12 cellular contexts compared by ENCODE assay signal in the genomic region with DNA sequence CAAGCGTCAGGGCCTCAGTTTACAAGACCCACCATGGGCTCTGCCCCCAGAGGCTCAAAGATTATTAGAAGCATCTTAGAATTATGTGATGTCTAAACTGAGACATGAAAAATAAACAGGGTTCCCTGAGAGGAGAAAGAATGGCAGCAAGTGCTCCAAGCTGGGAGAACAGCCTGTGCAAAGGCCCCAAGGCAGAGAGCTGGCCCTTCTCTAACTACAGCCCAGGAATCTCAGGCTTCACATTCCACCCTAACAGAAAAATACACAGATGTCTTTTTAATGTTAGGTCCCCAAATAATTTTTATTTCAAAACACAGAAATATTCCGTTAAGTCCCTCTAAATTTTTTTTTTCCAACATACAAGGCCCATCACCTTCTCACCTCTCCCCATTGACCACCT. TPM values are rescaled to one million over a fixed set of nuclear protein-coding genes. Genes with fewer than 3 reads are reported as not detected.
DNase-seq lines count a peak whose midpoint lies in the region; ATAC-seq and TF ChIP-seq lines count a peak whose summit lies in the region.
"Had no signal": no experiment of that assay in that cellular context is flagged by ENCODE, and none has a peak within 500 bp of the region (broad histone marks: within the 10 kb centered on the region; RNA-seq: fewer than 3 reads in every experiment).

No MANE protein-coding gene starts in this region.

- no peak for TF ChIP-seq CTCF in gastrocnemius medialis (IDR thresholded peaks at IDR 0.05 in 4 of 5, conservative IDR thresholded peaks at IDR 0.05 in 1 of 5)

- peaks cover 20% of the 10 kb centered on the region for H3K36me3 Mint-ChIP-seq in CD4-positive, CD25-positive, alpha-beta regulatory T cell
- H3K36me3 Mint-ChIP-seq: IgD-negative memory B cell had no signal

- H3K27me3 Mint-ChIP-seq in CD4-positive, CD25-positive, alpha-beta regulatory T cell = no peaks in the 10 kb centered on the region
- H3K27me3 Mint-ChIP-seq: IgD-negative memory B cell had no signal

- in situ Hi-C loops in gastrocnemius medialis (cut with MboI; ENCODE audit: low sequenced_read_pairs in 4 of 4) = no loop called here

- H3K4me1 ChIP-seq in CD4-positive, CD25-positive, alpha-beta regulatory T cell (ENCODE audit: control insufficient read depth, insufficient read depth, low read length, poor library complexity, severe bottlenecking) = no peaks in the 10 kb centered on the region
- H3K4me1 ChIP-seq in SJCRH30 (peaks cover 11% of the 10 kb centered on the region), right cardiac atrium (ENCODE audit: control insufficient read depth, insufficient read depth, low read length) (peaks cover 20% of the 10 kb centered on the region), gastrocnemius medialis (peaks cover 58 to 64% of the 10 kb centered on the region in 2 donors)

- peaks cover 0 to 50% (median 7%) of the 10 kb centered on the region in 4 donors for H3K4me1 Mint-ChIP-seq in CD4-positive, CD25-positive, alpha-beta regulatory T cell

- no peaks in the 10 kb centered on the region for H3K27me3 ChIP-seq in CD4-positive, CD25-positive, alpha-beta regulatory T cell (ENCODE audit: control insufficient read depth, insufficient read depth, low read length)
- H3K27me3 ChIP-seq in SJCRH30 = no peaks in the 10 kb centered on the region
- H3K27me3 ChIP-seq in right cardiac atrium (ENCODE audit: control insufficient read depth, insufficient read depth) = no peaks in the 10 kb centered on the region
- no peaks in the 10 kb centered on the region for H3K27me3 ChIP-seq in gastrocnemius medialis

- ATAC-seq in CD4-positive, CD25-positive, alpha-beta regulatory T cell (ENCODE audit: low read depth in 2 of 2) = no peak
- no peak for ATAC-seq in right cardiac atrium
- no peak for ATAC-seq in gastrocnemius medialis
- no peak for ATAC-seq in HG03457 (IDR thresholded peaks at IDR 0.05; ENCODE audit: unreplicated experiment)
- no peak for ATAC-seq in GM21723 (IDR thresholded peaks at IDR 0.05; ENCODE audit: unreplicated experiment)

- intact Hi-C loops in right cardiac atrium (cut with DNase I) = no loop called here
- intact Hi-C loops in gastrocnemius medialis (cut with DNase I; ENCODE audit: low total_unique reads) = no loop called here

- no peak for TF ChIP-seq POLR2A in gastrocnemius medialis (IDR thresholded peaks at IDR 0.05)

- 96% methylated on average over 2 of the region's 2 CpGs for WGBS in right cardiac atrium

- no peak overlapping the region for H3K4me3 ChIP-seq in CD4-positive, CD25-positive, alpha-beta regulatory T cell (ENCODE audit: low read depth, low read length)
- H3K4me3 ChIP-seq in SJCRH30 (no peak overlapping the region), right cardiac atrium (ENCODE audit: low read length) (no peak overlapping the region), gastrocnemius medialis (no peak overlapping the region)

- DNase-seq in CD4-positive, CD25-positive, alpha-beta regulatory T cell = no peak
- no peak for DNase-seq in SJCRH30
- DNase-seq in right cardiac atrium = no peak
- no peak for DNase-seq in gastrocnemius medialis
- no peak for DNase-seq in activated CD4-positive, alpha-beta T cell treated with anti-CD3 and anti-CD28 coated beads for 48 hours
- DNase-seq: activated CD4-positive, alpha-beta T cell treated with anti-CD3 and anti-CD28 coated beads, Interleukin-2, amount 50 U/mL, for 1 hour; NCI-H1092; SHP77 had no signal

- no peaks in the 10 kb centered on the region for H3K9me3 Mint-ChIP-seq in CD4-positive, CD25-positive, alpha-beta regulatory T cell
- H3K9me3 Mint-ChIP-seq: IgD-negative memory B cell, neural crest cell had no signal

- H3K27ac ChIP-seq in CD4-positive, CD25-positive, alpha-beta regulatory T cell (ENCODE audit: insufficient read depth, low read length, poor library complexity, severe bottlenecking) = no peak overlapping the region
- H3K27ac ChIP-seq in SJCRH30 = peak overlapping the region; percentile 37
- peak overlapping the region; percentile 57 for H3K27ac ChIP-seq in right cardiac atrium (ENCODE audit: low read length)
- H3K27ac ChIP-seq in gastrocnemius medialis = peak overlapping the region; percentile 57 to 77 (median 70)

- H3K9me3 ChIP-seq in CD4-positive, CD25-positive, alpha-beta regulatory T cell (ENCODE audit: control insufficient read depth in 2 of 2, low read length in 2 of 2) = no peaks in the 10 kb centered on the region
- no peaks in the 10 kb centered on the region for H3K9me3 ChIP-seq in SJCRH30 (replicated peaks)
- no peaks in the 10 kb centered on the region for H3K9me3 ChIP-seq in right cardiac atrium (ENCODE audit: control insufficient read depth, low read length)
- no peaks in the 10 kb centered on the region for H3K9me3 ChIP-seq in gastrocnemius medialis

- H3K27ac Mint-ChIP-seq in CD4-positive, CD25-positive, alpha-beta regulatory T cell = peak overlapping the region in 2 of 3 donors; percentile 48 to 66

- peaks cover 11% of the 10 kb centered on the region for H3K36me3 ChIP-seq in CD4-positive, CD25-positive, alpha-beta regulatory T cell (ENCODE audit: control insufficient read depth, insufficient read depth, low read length)
- no peaks in the 10 kb centered on the region for H3K36me3 ChIP-seq in SJCRH30
- no peaks in the 10 kb centered on the region for H3K36me3 ChIP-seq in gastrocnemius medialis

- H3K4me3 Mint-ChIP-seq in CD4-positive, CD25-positive, alpha-beta regulatory T cell = no peak overlapping the region
- H3K4me3 Mint-ChIP-seq: neural crest cell had no signal

RNA-seq across cellular contexts. Expression of gene SSBP3, which starts 21.7 kb away (rescaled TPM):
- total RNA-seq in CD4-positive, CD25-positive, alpha-beta regulatory T cell = 30.6 TPM
- polyA plus RNA-seq in CD4-positive, CD25-positive, alpha-beta regulatory T cell = 1 to 10 TPM; 5.4 to 7.4 (median 6.9) TPM
- total RNA-seq in SJCRH30 (2014; rRNA removed; shearing (Covaris generic)) = 27.0 and 32.1 TPM in 2 replicates
- total RNA-seq in right cardiac atrium (10 to 100 TPM; 25.4 to 55.8 (median 35.8) TPM), gastrocnemius medialis (10 to 100 TPM in 3 of 4 donors, 1 to 10 TPM in 1; 3.6 to 21.0 (median 14.9) TPM)
- polyA plus RNA-seq in right cardiac atrium = 32.5 TPM
